10 cellular contexts compared by ENCODE assay signal in genomic region chr3:81744366-81744765, GRCh38. TPM values are rescaled to one million over a fixed set of nuclear protein-coding genes. Genes with fewer than 3 reads are reported as not detected.
A peak's percentile ranks its signal among the peaks of the same experiment; 100 is the strongest.
DNase-seq lines count a peak whose midpoint lies in the region; ATAC-seq, FAIRE-seq and TF ChIP-seq lines count a peak whose summit lies in the region.
"Had no signal": no experiment of that assay in that cellular context is flagged by ENCODE, and none has a peak within 500 bp of the region (broad histone marks: within the 10 kb centered on the region; RNA-seq: fewer than 3 reads in every experiment).

No MANE protein-coding gene starts in this region.

- no peaks in the 10 kb centered on the region for H3K4me1 ChIP-seq in mucosa of descending colon (ENCODE audit: low read depth)

- H3K9me3 ChIP-seq in mucosa of descending colon: no peaks in the 10 kb centered on the region

- no peak for FAIRE-seq in frontal cortex (lab: Jason Lieb, UNC)

- TF ChIP-seq CTCF in NB4 (IDR thresholded peaks at IDR 0.05; ENCODE audit: low read depth, low read length) (no peak), mucosa of descending colon (IDR thresholded peaks at IDR 0.05) (no peak)

- ATAC-seq in mucosa of descending colon (peak; percentile 62), GM19035 (IDR thresholded peaks at IDR 0.05; ENCODE audit: unreplicated experiment) (no peak)

- no peak for TF ChIP-seq POLR2A in NB4 (IDR thresholded peaks at IDR 0.05; ENCODE audit: extremely low read depth, insufficient read length)
- no peak for TF ChIP-seq POLR2A in erythroblast (IDR thresholded peaks at IDR 0.05; ENCODE audit: low read length)

- H3K4me3 ChIP-seq in NB4 (ENCODE audit: low read depth, low read length) (no peak overlapping the region), mucosa of descending colon (no peak overlapping the region)

- no peaks in the 10 kb centered on the region for H3K36me3 ChIP-seq in mucosa of descending colon (ENCODE audit: low read depth)

- DNase-seq in AG08396 (ENCODE audit: low spot score) (peak; percentile 64), NB4 (ENCODE audit: low read depth) (peak; percentile 49), erythroblast (lab: John Stamatoyannopoulos, UW) (peak; percentile 7 to 52), mucosa of descending colon (peak in 1 of 3 donors; percentile 10), HT-29 (ENCODE audit: low spot score) (no peak), frontal cortex (ENCODE audit: low spot score in 2 of 2) (no peak), RPMI8226 (no peak)
- DNase-seq: DND-41, NCI-H2107 had no signal

- intact Hi-C loops in mucosa of descending colon (cut with DNase I, micrococcal nuclease): no loop called here

RNA-seq across cellular contexts. Expression of gene GBE1, which starts 17.1 kb away (rescaled TPM):
- 10 to 100 TPM; 17.7 to 20.3 (median 18.8) TPM for total RNA-seq in mucosa of descending colon
- 2.1 and 2.8 TPM in 2 replicates for total RNA-seq in HT-29 (2014; rRNA removed; shearing (Covaris generic))
- 24.1 TPM for total RNA-seq in frontal cortex

Comparison
In these comparisons a context has a peak if more than half of its experiments do, and no peak if none do; other contexts are left out.
1. DNase-seq: peak in AG08396 (single experiment), NB4 (single experiment) and erythroblast (2 of 2); none in HT-29 (single experiment), frontal cortex (0 of 2) and RPMI8226 (single experiment).